In the genomic region with DNA sequence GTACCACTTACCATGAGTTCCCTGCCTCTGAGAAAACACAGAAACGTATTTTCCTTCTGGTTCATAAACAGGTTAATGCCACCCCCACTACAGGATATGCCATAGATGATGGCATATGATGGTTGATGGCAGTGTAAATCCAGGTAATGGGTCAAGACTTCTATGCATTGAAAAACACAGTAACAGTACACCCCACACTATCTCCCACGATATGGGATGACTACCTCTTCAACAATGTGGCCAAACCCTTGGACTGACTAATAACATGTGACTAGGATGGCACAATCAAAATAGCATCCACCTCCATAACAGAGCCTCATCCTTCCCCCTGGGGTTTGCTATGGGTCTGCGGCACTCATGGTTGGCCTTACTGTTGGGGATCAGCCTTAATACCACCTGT, we compare ENCODE assay signal across 21 cellular contexts. TPM values are rescaled to one million over a fixed set of nuclear protein-coding genes. Genes with fewer than 3 reads are reported as not detected.
DNase-seq lines count a peak whose midpoint lies in the region; ATAC-seq, FAIRE-seq and TF ChIP-seq lines count a peak whose summit lies in the region.
"Had no signal": no experiment of that assay in that cellular context is flagged by ENCODE, and none has a peak within 500 bp of the region (broad histone marks: within the 10 kb centered on the region; RNA-seq: fewer than 3 reads in every experiment).

No MANE protein-coding gene starts in this region.

- no peak overlapping the region for H2AFZ ChIP-seq in IMR-90 (replicated peaks; ENCODE audit: low read length, poor library complexity)
- no peak overlapping the region for H2AFZ ChIP-seq in endothelial cell of umbilical vein (ENCODE audit: low read depth, low read length)
- no peak overlapping the region for H2AFZ ChIP-seq in keratinocyte (ENCODE audit: control insufficient read depth, low read length)

- no peaks in the 10 kb centered on the region for H3K4me1 Mint-ChIP-seq in activated naive CD4-positive, alpha-beta T cell treated with anti-CD3 and anti-CD28 coated beads, Interleukin-2, amount 50 U/mL, for 24 hours
- no peaks in the 10 kb centered on the region for H3K4me1 Mint-ChIP-seq in activated naive CD4-positive, alpha-beta T cell treated with anti-CD3 and anti-CD28 coated beads, Interleukin-2, amount 10 ng/mL, durations not matched to agents 7 days and 5 days

- no peak overlapping the region for H4K5ac ChIP-seq in IMR-90 (ENCODE audit: low read depth, low read length)

- TF ChIP-seq POLR2A in IMR-90 (IDR thresholded peaks at IDR 0.05; ENCODE audit: low read depth, low read length) (no peak), endothelial cell of umbilical vein (IDR thresholded peaks at IDR 0.05; ENCODE audit: low read depth, low read length) (no peak)

- H3K9me3 ChIP-seq in IMR-90 (ENCODE audit: control insufficient read depth, insufficient read depth, low read length), result peaks cover 12% of the 10 kb centered on the region
- H3K9me3 ChIP-seq in endothelial cell of umbilical vein (replicated peaks; ENCODE audit: control insufficient read depth, insufficient read depth, low read length), result peaks cover 2% of the 10 kb centered on the region
- no peaks in the 10 kb centered on the region for H3K9me3 ChIP-seq in keratinocyte (ENCODE audit: control insufficient read depth, low read depth, low read length)

- H3K9me3 Mint-ChIP-seq in activated naive CD4-positive, alpha-beta T cell treated with anti-CD3 and anti-CD28 coated beads, Interleukin-2, amount 50 U/mL, for 24 hours, result peaks cover 31% of the 10 kb centered on the region
- peaks cover 55% of the 10 kb centered on the region for H3K9me3 Mint-ChIP-seq in activated naive CD4-positive, alpha-beta T cell treated with anti-CD3 and anti-CD28 coated beads, Interleukin-2, amount 10 ng/mL, durations not matched to agents 7 days and 5 days

- H3K4me3 ChIP-seq in IMR-90 (ENCODE audit: insufficient read depth, low read depth, low read length) (no peak overlapping the region), endothelial cell of umbilical vein (replicated peaks in 1 of 3; ENCODE audit: insufficient read depth in 1 of 3, low read depth in 1 of 3, low read length in 3 of 3) (no peak overlapping the region), keratinocyte (ENCODE audit: control insufficient read depth in 2 of 3, extremely low read depth in 1 of 3, insufficient read depth in 2 of 3, low read depth in 1 of 3, low read length in 3 of 3) (no peak overlapping the region)
- H3K4me3 ChIP-seq: BLaER1, GM12878, SK-N-MC had no signal

- no peak overlapping the region for H3K4me3 Mint-ChIP-seq in activated naive CD4-positive, alpha-beta T cell treated with anti-CD3 and anti-CD28 coated beads, Interleukin-2, amount 50 U/mL, for 24 hours
- no peak overlapping the region for H3K4me3 Mint-ChIP-seq in activated naive CD4-positive, alpha-beta T cell treated with anti-CD3 and anti-CD28 coated beads, Interleukin-2, amount 10 ng/mL, durations not matched to agents 7 days and 5 days
- H3K4me3 Mint-ChIP-seq: CD8-positive, alpha-beta T cell had no signal

- no peak overlapping the region for H3K18ac ChIP-seq in IMR-90 (ENCODE audit: low read depth, low read length)

- no peak for TF ChIP-seq RAD21 in IMR-90 (IDR thresholded peaks at IDR 0.05; ENCODE audit: low read length)

- no peaks in the 10 kb centered on the region for H3K27me3 Mint-ChIP-seq in activated naive CD4-positive, alpha-beta T cell treated with anti-CD3 and anti-CD28 coated beads, Interleukin-2, amount 50 U/mL, for 24 hours
- no peaks in the 10 kb centered on the region for H3K27me3 Mint-ChIP-seq in activated naive CD4-positive, alpha-beta T cell treated with anti-CD3 and anti-CD28 coated beads, Interleukin-2, amount 10 ng/mL, durations not matched to agents 7 days and 5 days

- H3K27ac ChIP-seq in IMR-90 (ENCODE audit: insufficient read depth, low read length) (no peak overlapping the region), endothelial cell of umbilical vein (ENCODE audit: insufficient read depth, low read depth, low read length) (no peak overlapping the region), keratinocyte (ENCODE audit: control insufficient read depth, insufficient read depth, low read length) (peak overlapping the region; percentile 55)
- H3K27ac ChIP-seq: 22Rv1, BLaER1, KMS-11, SK-N-MC had no signal

- H3K27me3 ChIP-seq in IMR-90 (ENCODE audit: control insufficient read depth, insufficient read depth, low read length) (no peaks in the 10 kb centered on the region), endothelial cell of umbilical vein (ENCODE audit: control insufficient read depth in 2 of 2, insufficient read depth in 2 of 2, low read length in 2 of 2) (no peaks in the 10 kb centered on the region), keratinocyte (ENCODE audit: control insufficient read depth, extremely low read depth, insufficient read depth, low read length) (no peaks in the 10 kb centered on the region)
- H3K27me3 ChIP-seq: BLaER1 had no signal

- H4K8ac ChIP-seq in IMR-90 (ENCODE audit: low read depth in 2 of 2, low read length in 2 of 2), result no peak overlapping the region

- no peak overlapping the region for H3K56ac ChIP-seq in IMR-90 (ENCODE audit: extremely low read depth, insufficient read depth, low read length)

- H3K36me3 ChIP-seq in IMR-90 (ENCODE audit: control insufficient read depth, insufficient read depth, low read length) (peaks cover 6% of the 10 kb centered on the region), endothelial cell of umbilical vein (ENCODE audit: control insufficient read depth in 2 of 2, extremely low read depth in 1 of 2, insufficient read depth in 2 of 2, low read length in 2 of 2) (no peaks in the 10 kb centered on the region), keratinocyte (ENCODE audit: control insufficient read depth in 2 of 2, extremely low read depth in 1 of 2, insufficient read depth in 2 of 2, low read length in 2 of 2) (peaks cover 3 to 4% of the 10 kb centered on the region in 2 experiments)

- H3K9ac ChIP-seq in IMR-90 (ENCODE audit: low read depth, low read length) (no peak overlapping the region), endothelial cell of umbilical vein (replicated peaks; ENCODE audit: extremely low read depth, insufficient read depth, low read length) (no peak overlapping the region), keratinocyte (ENCODE audit: control insufficient read depth, extremely low read depth, insufficient read depth, low read length) (no peak overlapping the region)
- H3K9ac ChIP-seq: BLaER1, KMS-11 had no signal

- H3K79me1 ChIP-seq in IMR-90 (ENCODE audit: low read depth in 1 of 2, low read length in 2 of 2), result no peaks in the 10 kb centered on the region

- DNase-seq in activated naive CD4-positive, alpha-beta T cell treated with anti-CD3 and anti-CD28 coated beads, Interleukin-2, amount 10 ng/mL, durations not matched to agents 7 days and 5 days, result no peak
- DNase-seq in IMR-90, result peak; percentile 19
- no peak for DNase-seq in endothelial cell of umbilical vein (ENCODE audit: low read depth, low spot score)
- no peak for DNase-seq in keratinocyte (ENCODE audit: low read depth, low spot score)
- DNase-seq in activated CD4-positive, alpha-beta T cell treated with anti-CD3 and anti-CD28 coated beads, Interleukin-2, amount 50 U/mL, for 4 hours, result no peak
- no peak for DNase-seq in OCI-M2 (lab: John Stamatoyannopoulos, UW; ENCODE audit: unreplicated experiment)
- DNase-seq: CD8-positive, alpha-beta T cell; DMS79; GDM1; NCI-H146; NCI-H2081 treated with DMSO at 0.1 percent for 48 hours; NCI-H524 treated with DMSO at 0.1 percent for 48 hours; RPMI8226 had no signal

- no peak overlapping the region for H2AK5ac ChIP-seq in IMR-90 (ENCODE audit: low read depth, low read length)

- TF ChIP-seq CTCF in IMR-90 (conservative IDR thresholded peaks at IDR 0.05; ENCODE audit: low read depth, low read length) (no peak), endothelial cell of umbilical vein (IDR thresholded peaks at IDR 0.05; ENCODE audit: extremely low read depth in 1 of 2, insufficient read depth in 1 of 2, low read depth in 1 of 2, low read length in 2 of 2) (no peak), keratinocyte (optimal IDR thresholded peaks at IDR 0.05 in 1 of 3, IDR thresholded peaks at IDR 0.05 in 1 of 3, conservative IDR thresholded peaks at IDR 0.05 in 1 of 3; ENCODE audit: extremely low read depth in 1 of 3, insufficient read depth in 2 of 3, low read length in 3 of 3) (no peak)

- no peak overlapping the region for H2BK5ac ChIP-seq in IMR-90 (ENCODE audit: low read depth, low read length, poor library complexity, severe bottlenecking)

- WGBS in IMR-90 (ENCODE audit: extremely low coverage in 2 of 2, insufficient read length in 1 of 2), 2 experiments, result no CpG with 5 or more reads among the region's 3 CpGs

- no peak overlapping the region for H2BK15ac ChIP-seq in IMR-90 (ENCODE audit: low read depth, low read length)

- H2BK120ac ChIP-seq in IMR-90 (ENCODE audit: low read depth, low read length), result no peak overlapping the region

- no peaks in the 10 kb centered on the region for H3K9me1 ChIP-seq in IMR-90 (ENCODE audit: insufficient read depth, low read length)
- H3K9me1 ChIP-seq in endothelial cell of umbilical vein (replicated peaks; ENCODE audit: control insufficient read depth, extremely low read depth, insufficient read depth, low read length), result no peaks in the 10 kb centered on the region
- no peaks in the 10 kb centered on the region for H3K9me1 ChIP-seq in keratinocyte (ENCODE audit: control insufficient read depth, extremely low read depth, insufficient read depth, low read length)

- H3K79me2 ChIP-seq in endothelial cell of umbilical vein (ENCODE audit: control insufficient read depth, insufficient read depth, low read length), result no peaks in the 10 kb centered on the region
- no peaks in the 10 kb centered on the region for H3K79me2 ChIP-seq in keratinocyte (ENCODE audit: control insufficient read depth, insufficient read depth, low read length)

- no peak overlapping the region for H4K91ac ChIP-seq in IMR-90 (ENCODE audit: insufficient read depth, low read depth, low read length)

- H3K4me2 ChIP-seq in IMR-90 (ENCODE audit: low read depth, low read length) (no peak overlapping the region), endothelial cell of umbilical vein (ENCODE audit: insufficient read depth, low read length) (no peak overlapping the region), keratinocyte (ENCODE audit: control insufficient read depth, extremely low read depth, insufficient read depth, low read depth, low read length) (no peak overlapping the region)
- H3K4me2 ChIP-seq: BLaER1, KMS-11 had no signal

- no peaks in the 10 kb centered on the region for H4K20me1 ChIP-seq in IMR-90 (ENCODE audit: insufficient read depth, low read length)
- H4K20me1 ChIP-seq in endothelial cell of umbilical vein (replicated peaks; ENCODE audit: control insufficient read depth, extremely low read depth, insufficient read depth, low read length), result no peaks in the 10 kb centered on the region
- no peaks in the 10 kb centered on the region for H4K20me1 ChIP-seq in keratinocyte (ENCODE audit: control insufficient read depth, extremely low read depth, insufficient read depth, low read length)
- H4K20me1 ChIP-seq: BLaER1 had no signal

- no peak overlapping the region for H2BK20ac ChIP-seq in IMR-90 (ENCODE audit: low read depth, low read length)

- POLR2A ChIA-PET in IMR-90 (lab: Charles Lee; ENCODE audit: unreplicated experiment), result no interaction called here
- POLR2A ChIA-PET in endothelial cell of umbilical vein (lab: Charles Lee), result no interaction called here

- intact Hi-C loops in IMR-90 (cut with micrococcal nuclease), result no loop called here
- intact Hi-C loops in endothelial cell of umbilical vein (cut with micrococcal nuclease), result no loop called here

- FAIRE-seq in endothelial cell of umbilical vein (lab: Jason Lieb, UNC), result peak; percentile 15
- FAIRE-seq in keratinocyte (lab: Jason Lieb, UNC), result peak; percentile 79
- FAIRE-seq: GM12878, HepG2 had no signal

- dilution Hi-C loops in IMR-90 (cut with HindIII; ENCODE audit: low sequenced_read_pairs, unreplicated experiment), result no loop called here
- dilution Hi-C loops in endothelial cell of umbilical vein (cut with MboI; ENCODE audit: extremely low pct_ligation_motif_present, low sequenced_read_pairs), result no loop called here
- dilution Hi-C loops in keratinocyte (cut with MboI; ENCODE audit: extremely low pct_ligation_motif_present, low sequenced_read_pairs), result no loop called here

- no peak overlapping the region for H3K4ac ChIP-seq in IMR-90 (ENCODE audit: low read depth, low read length)

- H2AK9ac ChIP-seq in IMR-90 (replicated peaks; ENCODE audit: low read depth, low read length, poor library complexity), result no peak overlapping the region

- no peaks in the 10 kb centered on the region for H3K4me1 ChIP-seq in IMR-90 (ENCODE audit: control insufficient read depth, insufficient read depth, low read length)
- no peaks in the 10 kb centered on the region for H3K4me1 ChIP-seq in endothelial cell of umbilical vein (ENCODE audit: control insufficient read depth, extremely low read depth, insufficient read depth, low read length)
- H3K4me1 ChIP-seq in keratinocyte (ENCODE audit: control insufficient read depth, extremely low read depth, insufficient read depth, low read length), result peaks cover 30% of the 10 kb centered on the region
- H3K4me1 ChIP-seq: BLaER1 had no signal

- H3K14ac ChIP-seq in IMR-90 (replicated peaks; ENCODE audit: low read depth, low read length), result no peak overlapping the region

- in situ Hi-C loops in IMR-90 (cut with MboI; ENCODE audit: low sequenced_read_pairs), result no loop called here

- BruUV-seq in IMR-90 (replicated peaks; lab: Mats Ljungman, UMichigan) (no TSS peak), endothelial cell of umbilical vein (replicated peaks; lab: Mats Ljungman, UMichigan) (no TSS peak)

- H3K36me3 Mint-ChIP-seq in activated naive CD4-positive, alpha-beta T cell treated with anti-CD3 and anti-CD28 coated beads, Interleukin-2, amount 50 U/mL, for 24 hours, result peaks cover 51% of the 10 kb centered on the region
- H3K36me3 Mint-ChIP-seq in activated naive CD4-positive, alpha-beta T cell treated with anti-CD3 and anti-CD28 coated beads, Interleukin-2, amount 10 ng/mL, durations not matched to agents 7 days and 5 days, result peaks cover 12% of the 10 kb centered on the region

- CTCF ChIA-PET in activated naive CD4-positive, alpha-beta T cell treated with anti-CD3 and anti-CD28 coated beads, Interleukin-2, amount 10 ng/mL, durations not matched to agents 7 days and 5 days (lab: Charles Lee), result no interaction called here
- CTCF ChIA-PET in IMR-90 (lab: Yijun Ruan, JAX), result no interaction called here
- CTCF ChIA-PET in endothelial cell of umbilical vein (lab: Charles Lee), result no interaction called here

- no peak overlapping the region for H3K23ac ChIP-seq in IMR-90 (ENCODE audit: low read depth, low read length)

- peak overlapping the region; percentile 5 for H3K27ac Mint-ChIP-seq in activated naive CD4-positive, alpha-beta T cell treated with anti-CD3 and anti-CD28 coated beads, Interleukin-2, amount 50 U/mL, for 24 hours
- H3K27ac Mint-ChIP-seq in activated naive CD4-positive, alpha-beta T cell treated with anti-CD3 and anti-CD28 coated beads, Interleukin-2, amount 10 ng/mL, durations not matched to agents 7 days and 5 days, result no peak overlapping the region
- H3K27ac Mint-ChIP-seq: CD8-positive, alpha-beta T cell had no signal

- no peak for ATAC-seq in IMR-90 (ENCODE audit: low read depth)
- no peak for ATAC-seq in activated CD4-positive, CD25-positive, alpha-beta regulatory T cell treated with anti-CD3 and anti-CD28 coated beads, Interleukin-2, amount 50 U/mL, for 24 hours
- ATAC-seq: CD8-positive, alpha-beta T cell; GM12878; HepG2 had no signal

RNA-seq across cellular contexts. Expression of a gene that starts 22.0 kb away (rescaled TPM):
- total RNA-seq in IMR-90 (2012; rRNA removed) (3.0 and 3.1 TPM in 2 replicates), endothelial cell of umbilical vein (5.2 TPM in 2 replicates)
- polyA plus RNA-seq in IMR-90 (2012; rRNA removed) (0.77 and 0.80 TPM in 2 replicates), endothelial cell of umbilical vein (1.8 and 2.0 TPM in 2 replicates), keratinocyte (3.7 to 6.1 TPM (median 5.7 TPM) in 3 replicates)
- polyA plus RNA-seq in IMR-90 (2012; cell fraction: cytosol; rRNA removed), result 0.25 and 0.31 TPM in 2 replicates
- 0.75 and 5.2 TPM in 2 replicates for polyA plus RNA-seq in IMR-90 (2012; cell fraction: nucleus; rRNA removed; ENCODE audit: low replicate concordance)
- polyA plus RNA-seq in endothelial cell of umbilical vein (2011; cell fraction: cytosol; rRNA removed), result 1.6 and 1.7 TPM in 2 replicates
- polyA plus RNA-seq in endothelial cell of umbilical vein (2011; cell fraction: nucleus; rRNA removed), result 9.3 and 9.9 TPM in 2 replicates
- polyA plus RNA-seq in endothelial cell of umbilical vein (2012), result 1.7 and 2.1 TPM in 2 replicates
- polyA minus RNA-seq in endothelial cell of umbilical vein (5.7 and 7.8 TPM in 2 replicates), keratinocyte (2.0 to 10.0 TPM (median 8.4 TPM) in 3 replicates)
- 0.72 TPM for polyA minus RNA-seq in endothelial cell of umbilical vein (2011; cell fraction: cytosol; rRNA and poly(A)+ RNA removed)
- polyA minus RNA-seq in endothelial cell of umbilical vein (2011; cell fraction: nucleus; rRNA and poly(A)+ RNA removed), result 8.6 and 11.0 TPM in 2 replicates
- 4.2 TPM for polyA plus RNA-seq in keratinocyte (2011; ENCODE audit: low read depth)
- 2.3 and 5.3 TPM in 2 replicates for polyA plus RNA-seq in keratinocyte (2011; cell fraction: cytosol; rRNA removed)
- polyA plus RNA-seq in keratinocyte (2011; cell fraction: nucleus; rRNA removed), result 10.6 and 11.5 TPM in 2 replicates
- polyA plus RNA-seq in keratinocyte (2012; ENCODE audit: low replicate concordance), result 3.0 TPM in 2 replicates
- not detected for polyA minus RNA-seq in keratinocyte (2011; cell fraction: cytosol; rRNA and poly(A)+ RNA removed)
- polyA minus RNA-seq in keratinocyte (2011; cell fraction: nucleus; rRNA and poly(A)+ RNA removed), result 10.2 and 17.5 TPM in 2 replicates

RNA-seq across cellular contexts. Expression of a gene that starts 23.2 kb away (rescaled TPM):
- total RNA-seq in IMR-90 (2012; rRNA removed) (0.56 and 0.72 TPM in 2 replicates), endothelial cell of umbilical vein (0.76 and 0.88 TPM in 2 replicates)
- polyA plus RNA-seq in IMR-90 (2012; rRNA removed) (0.26 and 0.39 TPM in 2 replicates), endothelial cell of umbilical vein (0.15 and 0.25 TPM in 2 replicates), keratinocyte (0.09 to 0.19 TPM (median 0.11 TPM) in 3 replicates)
- 0.09 and 0.11 TPM in 2 replicates for polyA plus RNA-seq in IMR-90 (2012; cell fraction: cytosol; rRNA removed)
- 0.11 and 0.44 TPM in 2 replicates for polyA plus RNA-seq in IMR-90 (2012; cell fraction: nucleus; rRNA removed; ENCODE audit: low replicate concordance)
- polyA plus RNA-seq in endothelial cell of umbilical vein (2011; cell fraction: cytosol; rRNA removed), result 0.27 TPM in 2 replicates
- 0.40 and 0.48 TPM in 2 replicates for polyA plus RNA-seq in endothelial cell of umbilical vein (2011; cell fraction: nucleus; rRNA removed)
- polyA plus RNA-seq in endothelial cell of umbilical vein (2012), result 0.41 and 1.1 TPM in 2 replicates
- polyA minus RNA-seq in endothelial cell of umbilical vein (0.55 and 0.73 TPM in 2 replicates), keratinocyte (0.16 TPM in 1 of 3 replicates, not detected in the others)
- not detected for polyA minus RNA-seq in endothelial cell of umbilical vein (2011; cell fraction: cytosol; rRNA and poly(A)+ RNA removed)
- 0.29 and 0.91 TPM in 2 replicates for polyA minus RNA-seq in endothelial cell of umbilical vein (2011; cell fraction: nucleus; rRNA and poly(A)+ RNA removed)
- not detected for polyA plus RNA-seq in keratinocyte (2011; ENCODE audit: low read depth)
- polyA plus RNA-seq in keratinocyte (2011; cell fraction: cytosol; rRNA removed), result 0.06 TPM in 2 replicates
- 0.13 and 0.17 TPM in 2 replicates for polyA plus RNA-seq in keratinocyte (2011; cell fraction: nucleus; rRNA removed)
- polyA plus RNA-seq in keratinocyte (2012; ENCODE audit: low replicate concordance), result 0.23 and 0.92 TPM in 2 replicates
- polyA minus RNA-seq in keratinocyte (2011; cell fraction: cytosol; rRNA and poly(A)+ RNA removed), result not detected
- polyA minus RNA-seq in keratinocyte (2011; cell fraction: nucleus; rRNA and poly(A)+ RNA removed), result not detected in 2 replicates
- total RNA-seq: CD8-positive, alpha-beta T cell had no signal
